In the genomic region with DNA sequence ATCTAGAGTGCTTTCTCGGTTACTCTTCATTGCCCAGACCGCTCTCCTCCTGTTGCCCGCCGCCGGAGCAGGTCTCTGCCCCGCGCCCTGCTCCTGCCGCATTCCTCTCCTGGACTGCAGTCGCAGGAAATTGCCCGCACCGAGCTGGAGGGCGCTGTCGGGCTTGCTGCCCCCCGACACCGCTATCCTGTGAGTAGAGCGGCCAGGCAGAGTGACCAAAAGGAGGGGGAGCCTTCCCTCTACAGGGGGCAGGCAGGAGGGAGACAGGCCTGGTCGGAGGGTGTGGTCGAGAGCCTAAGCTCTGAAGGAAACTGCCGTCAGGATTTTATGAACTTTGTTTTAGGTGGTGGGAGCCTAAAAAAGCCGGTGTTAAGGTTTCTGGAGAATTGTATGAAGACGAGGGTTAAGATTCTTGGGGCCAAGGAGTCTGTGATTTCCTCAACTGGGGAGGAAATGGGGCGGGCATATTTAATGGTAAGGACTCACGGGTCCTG, we compare ENCODE assay signal across 8 cellular contexts. TPM values are rescaled to one million over a fixed set of nuclear protein-coding genes. Genes with fewer than 3 reads are reported as not detected.
DNase-seq lines count a peak whose midpoint lies in the region; ATAC-seq and TF ChIP-seq lines count a peak whose summit lies in the region.

No MANE protein-coding gene starts in this region.

- POLR2A ChIA-PET in CD4-positive, alpha-beta memory T cell (lab: Charles Lee; ENCODE audit: partially characterized antibody), result interaction anchor here (0.8 to 2.1 kb wide), 12 partner anchors 21 to 873 kb away, joined by 3 to 31 read pairs (median 4); partner anchors contain the start of genes HIPK1, PPM1J, RSBN1 and SLC16A1

- H3K4me3 Mint-ChIP-seq in CD4-positive, alpha-beta memory T cell, result peak overlapping the region; percentile 97 to 99 (median 98)

- H2AFZ ChIP-seq in osteoblast (ENCODE audit: low read length), result peak overlapping the region; percentile 100

- no peaks in the 10 kb centered on the region for H3K27me3 ChIP-seq in CD4-positive, alpha-beta memory T cell (ENCODE audit: insufficient read depth, low read length)
- H3K27me3 ChIP-seq in foreskin keratinocyte (no peaks in the 10 kb centered on the region), osteoblast (ENCODE audit: insufficient read depth, low read length) (no peaks in the 10 kb centered on the region)

- ATAC-seq in GM19023 (IDR thresholded peaks at IDR 0.05; ENCODE audit: unreplicated experiment) (peak; percentile 21), HG03196 (IDR thresholded peaks at IDR 0.05; ENCODE audit: unreplicated experiment) (peak; percentile 19), foreskin keratinocyte (peak; percentile 48)

- CTCF ChIA-PET in CD4-positive, alpha-beta memory T cell (lab: Charles Lee; ENCODE audit: partially characterized antibody), result interaction anchor here (0.8 to 3.7 kb wide), 50 partner anchors 9 to 865 kb away, joined by 3 to 97 read pairs (median 6); partner anchors contain the start of genes PPM1J and SLC16A1

- peaks cover 8 to 29% of the 10 kb centered on the region in 2 donors for H3K36me3 Mint-ChIP-seq in CD4-positive, alpha-beta memory T cell

- H3K4me1 ChIP-seq in CD4-positive, alpha-beta memory T cell (ENCODE audit: insufficient read depth, low read length), result peaks cover 35% of the 10 kb centered on the region
- H3K4me1 ChIP-seq in foreskin keratinocyte (peaks cover 6% of the 10 kb centered on the region), osteoblast (ENCODE audit: insufficient read depth, low read length) (peaks cover 12% of the 10 kb centered on the region)

- peaks cover 51% of the 10 kb centered on the region for H3K79me2 ChIP-seq in osteoblast (ENCODE audit: insufficient read depth, low read length)

- H3K9me3 Mint-ChIP-seq in CD4-positive, alpha-beta memory T cell, result no peaks in the 10 kb centered on the region

- peaks cover 34% of the 10 kb centered on the region for H4K20me1 ChIP-seq in osteoblast (ENCODE audit: insufficient read depth, low read length)

- peak overlapping the region; percentile 85 to 95 for H3K4me3 ChIP-seq in CD4-positive, alpha-beta memory T cell (ENCODE audit: low read length in 2 of 2)
- peak overlapping the region; percentile 99 for H3K4me3 ChIP-seq in osteoblast (ENCODE audit: insufficient read depth, low read length)

- peaks cover 16 to 55% (median 31%) of the 10 kb centered on the region in 4 donors for H3K4me1 Mint-ChIP-seq in CD4-positive, alpha-beta memory T cell

- intact Hi-C loops in CD4-positive, alpha-beta memory T cell (cut with micrococcal nuclease), result loop anchor here (2.0 to 10.0 kb wide), 13 partner anchors 34 to 1507 kb away; partner anchors contain the start of genes AP4B1, BCAS2, CAPZA1 and DCLRE1B

- no peaks in the 10 kb centered on the region for H3K27me3 Mint-ChIP-seq in CD4-positive, alpha-beta memory T cell

- no peak for DNase-seq in CD4-positive, alpha-beta memory T cell
- DNase-seq in foreskin keratinocyte, result no peak
- peak; percentile 79 for DNase-seq in osteoblast (ENCODE audit: insufficient read length, low spot score, missing footprints)
- DNase-seq in NCI-H1092 (lab: John Stamatoyannopoulos, UW), result no peak
- DNase-seq in activated CD4-positive, CD25-positive, alpha-beta regulatory T cell treated with anti-CD3 and anti-CD28 coated beads, Interleukin-2, amount 50 U/mL, for 72 hours, result no peak

- H3K4me2 ChIP-seq in osteoblast (ENCODE audit: insufficient read depth, low read length), result peak overlapping the region; percentile 85

- no peaks in the 10 kb centered on the region for H3K9me3 ChIP-seq in CD4-positive, alpha-beta memory T cell (ENCODE audit: control insufficient read depth in 1 of 2, low read length in 2 of 2)
- no peaks in the 10 kb centered on the region for H3K9me3 ChIP-seq in osteoblast (ENCODE audit: low read depth, low read length)

- no peaks in the 10 kb centered on the region for H3K36me3 ChIP-seq in CD4-positive, alpha-beta memory T cell (ENCODE audit: insufficient read depth, low read length)
- no peaks in the 10 kb centered on the region for H3K36me3 ChIP-seq in osteoblast (ENCODE audit: insufficient read depth, low read length)

- TF ChIP-seq CTCF in VCaP (conservative IDR thresholded peaks at IDR 0.05), result no peak
- TF ChIP-seq CTCF in foreskin keratinocyte (conservative IDR thresholded peaks at IDR 0.05), result peak; percentile 55
- peak; percentile 41 for TF ChIP-seq CTCF in osteoblast (IDR thresholded peaks at IDR 0.05; ENCODE audit: extremely low read depth, low read depth, low read length)

- H3K27ac Mint-ChIP-seq in CD4-positive, alpha-beta memory T cell, result peak overlapping the region; percentile 95 to 99 (median 97)

- peak overlapping the region; percentile 80 for H3K27ac ChIP-seq in CD4-positive, alpha-beta memory T cell (ENCODE audit: low read depth, low read length)
- H3K27ac ChIP-seq in VCaP (peak overlapping the region; percentile 91), foreskin keratinocyte (peak overlapping the region; percentile 72), osteoblast (ENCODE audit: low read depth, low read length) (peak overlapping the region; percentile 93)

RNA-seq across cellular contexts. Expression of gene LRIG2, which starts 0.5 kb away (rescaled TPM):
- 10 to 100 TPM; 24.2 to 27.9 TPM for total RNA-seq in CD4-positive, alpha-beta memory T cell
- polyA plus RNA-seq in CD4-positive, alpha-beta memory T cell, result 1 to 10 TPM; 3.0 to 6.9 TPM
- total RNA-seq in foreskin keratinocyte, result 9.2 and 9.5 TPM in 2 replicates
- polyA plus RNA-seq in foreskin keratinocyte, result 2.1 and 2.5 TPM in 2 replicates
- total RNA-seq in osteoblast, result 17.4 and 18.6 TPM in 2 replicates
